Comparison of ENCODE assay signal across 15 cellular contexts in genomic region chr16:75908301-75908700, GRCh38.
DNase-seq lines count a peak whose midpoint lies in the region; ATAC-seq and TF ChIP-seq lines count a peak whose summit lies in the region.
"Had no signal": no experiment of that assay in that cellular context is flagged by ENCODE, and none has a peak within 500 bp of the region (broad histone marks: within the 10 kb centered on the region; RNA-seq: fewer than 3 reads in every experiment).

No MANE protein-coding gene starts in this region.

- H3K4me1 Mint-ChIP-seq in activated T-helper 17 cell treated with anti-CD3 and anti-CD28 coated beads, Interleukin-2, amount 50 U/mL, for 72 hours: no peaks in the 10 kb centered on the region
- H3K4me1 Mint-ChIP-seq in T-helper 17 cell: peaks cover 5% of the 10 kb centered on the region

- no peaks in the 10 kb centered on the region for H3K9me3 Mint-ChIP-seq in activated T-helper 17 cell treated with anti-CD3 and anti-CD28 coated beads, Interleukin-2, amount 50 U/mL, for 72 hours

- H3K27me3 Mint-ChIP-seq in activated T-helper 17 cell treated with anti-CD3 and anti-CD28 coated beads, Interleukin-2, amount 50 U/mL, for 72 hours: peaks cover 6% of the 10 kb centered on the region
- no peaks in the 10 kb centered on the region for H3K27me3 Mint-ChIP-seq in T-helper 17 cell

- no peak overlapping the region for H3K4me3 Mint-ChIP-seq in activated T-helper 17 cell treated with anti-CD3 and anti-CD28 coated beads, Interleukin-2, amount 50 U/mL, for 72 hours
- no peak overlapping the region for H3K4me3 Mint-ChIP-seq in T-helper 17 cell
- H3K4me3 Mint-ChIP-seq: CD4-positive, alpha-beta memory T cell had no signal

- H3K9me3 ChIP-seq in WERI-Rb-1 (ENCODE audit: severe bottlenecking) (no peaks in the 10 kb centered on the region), right lobe of liver (no peaks in the 10 kb centered on the region), T-helper 17 cell (ENCODE audit: control insufficient read depth, low read length, poor library complexity, severe bottlenecking) (no peaks in the 10 kb centered on the region)
- H3K9me3 ChIP-seq: BE2C had no signal

- no peaks in the 10 kb centered on the region for H3K27me3 ChIP-seq in WERI-Rb-1 (ENCODE audit: insufficient read depth, low read depth, severe bottlenecking)
- H3K27me3 ChIP-seq in right lobe of liver: no peaks in the 10 kb centered on the region
- H3K27me3 ChIP-seq: BE2C had no signal

- DNase-seq in DMS 273 treated with DMSO at 0.1 percent for 48 hours (lab: John Stamatoyannopoulos, UW) (peak; percentile 76), NCI-H1694 treated with DMSO at 0.1 percent for 48 hours (lab: John Stamatoyannopoulos, UW) (peak; percentile 96), WERI-Rb-1 (no peak), retina (peak; percentile 3), right lobe of liver (no peak), T-helper 17 cell (no peak)
- DNase-seq: BE2C; CD4-positive, alpha-beta memory T cell; DND-41; GF-D8; GM23248; IMR-90 had no signal

- intact Hi-C loops in right lobe of liver (cut with DNase I): no loop called here

- ATAC-seq in right lobe of liver (no peak), T-helper 17 cell (no peak)
- ATAC-seq in activated T-helper 17 cell treated with anti-CD3 and anti-CD28 coated beads, Interleukin-2, amount 50 U/mL, for 72 hours (replicated peaks): no peak
- ATAC-seq: HCT116 had no signal

- H3K4me3 ChIP-seq in WERI-Rb-1 (ENCODE audit: low read depth, low read length): no peak overlapping the region; the same call in 1 of the 2 replicates
- H3K4me3 ChIP-seq in right lobe of liver: no peak overlapping the region
- H3K4me3 ChIP-seq: GM23248 had no signal

- 77% methylated on average over 7 of the region's 7 CpGs for WGBS in right lobe of liver (ENCODE audit: insufficient coverage, low coverage, low lambda C conversion rate, missing lambda C conversion rate)

- TF ChIP-seq CTCF in WERI-Rb-1 (IDR thresholded peaks at IDR 0.05; ENCODE audit: low read depth, low read length): no peak
- TF ChIP-seq CTCF in right lobe of liver (IDR thresholded peaks at IDR 0.05): no peak

- no peak for TF ChIP-seq POLR2A in right lobe of liver (IDR thresholded peaks at IDR 0.05)

- peak overlapping the region; percentile 47 for H3K27ac ChIP-seq in WERI-Rb-1
- no peak overlapping the region for H3K27ac ChIP-seq in right lobe of liver
- H3K27ac ChIP-seq: C4-2B, GM23248 had no signal

- no peak overlapping the region for H3K27ac Mint-ChIP-seq in activated T-helper 17 cell treated with anti-CD3 and anti-CD28 coated beads, Interleukin-2, amount 50 U/mL, for 72 hours
- H3K27ac Mint-ChIP-seq in T-helper 17 cell: no peak overlapping the region
- H3K27ac Mint-ChIP-seq: CD4-positive, alpha-beta memory T cell had no signal

- H3K36me3 Mint-ChIP-seq in activated T-helper 17 cell treated with anti-CD3 and anti-CD28 coated beads, Interleukin-2, amount 50 U/mL, for 72 hours (ENCODE audit: low read depth): no peaks in the 10 kb centered on the region
- H3K36me3 Mint-ChIP-seq in T-helper 17 cell (ENCODE audit: low read depth): no peaks in the 10 kb centered on the region
- H3K36me3 Mint-ChIP-seq: CD4-positive, alpha-beta memory T cell had no signal

- no peaks in the 10 kb centered on the region for H3K4me1 ChIP-seq in right lobe of liver
- H3K4me1 ChIP-seq: BE2C had no signal

- H3K36me3 ChIP-seq in WERI-Rb-1 (no peaks in the 10 kb centered on the region), right lobe of liver (no peaks in the 10 kb centered on the region)
- H3K36me3 ChIP-seq: BE2C had no signal

Comparison
In these comparisons a context has a peak if more than half of its experiments do, and no peak if none do; other contexts are left out.
1. DNase-seq: peak in DMS 273 treated with DMSO at 0.1 percent for 48 hours (single experiment), NCI-H1694 treated with DMSO at 0.1 percent for 48 hours (single experiment) and retina (single experiment); none in WERI-Rb-1 (single experiment), right lobe of liver (0 of 3) and T-helper 17 cell (0 of 3).